Comparison of ENCODE assay signal across 8 cellular contexts in genomic region chr12:62434504-62435336, GRCh38. TPM values are rescaled to one million over a fixed set of nuclear protein-coding genes. Genes with fewer than 3 reads are reported as not detected.
DNase-seq lines count a peak whose midpoint lies in the region; ATAC-seq and TF ChIP-seq lines count a peak whose summit lies in the region.

No MANE protein-coding gene starts in this region.

- H3K27ac ChIP-seq in A673 (ENCODE audit: low read depth, low read length, poor library complexity, severe bottlenecking) (no peak overlapping the region), PC-9 (no peak overlapping the region)

- peaks cover 59% of the 10 kb centered on the region for H3K27me3 Mint-ChIP-seq in nephron progenitor cell (ENCODE audit: low read depth, poor library complexity)

- ATAC-seq in HG02884 (IDR thresholded peaks at IDR 0.05; ENCODE audit: unreplicated experiment) (no peak), HG03442 (IDR thresholded peaks at IDR 0.05; ENCODE audit: unreplicated experiment) (no peak)

- peak overlapping the region; percentile 58 for H3K9ac ChIP-seq in endocrine pancreas (ENCODE audit: control insufficient read depth, insufficient read depth, low read length)

- H3K9me3 ChIP-seq in A673 (ENCODE audit: low read depth, low read length, poor library complexity, severe bottlenecking), result no peaks in the 10 kb centered on the region
- no peaks in the 10 kb centered on the region for H3K9me3 ChIP-seq in PC-9 (ENCODE audit: insufficient read depth, low read depth)
- no peaks in the 10 kb centered on the region for H3K9me3 ChIP-seq in endocrine pancreas (ENCODE audit: control insufficient read depth, low read length)

- peak overlapping the region; percentile 83 for H2AFZ ChIP-seq in PC-9

- no peaks in the 10 kb centered on the region for H3K36me3 Mint-ChIP-seq in nephron progenitor cell (ENCODE audit: low read depth)

- H3K36me3 ChIP-seq in A673 (ENCODE audit: insufficient read depth, low read length, poor library complexity, severe bottlenecking), result no peaks in the 10 kb centered on the region
- H3K36me3 ChIP-seq in PC-9 (ENCODE audit: low read depth), result no peaks in the 10 kb centered on the region
- no peaks in the 10 kb centered on the region for H3K36me3 ChIP-seq in endocrine pancreas (ENCODE audit: control insufficient read depth, insufficient read depth, low read length)

- H3K27me3 ChIP-seq in A673 (replicated peaks; ENCODE audit: insufficient read depth, low read depth, low read length, poor library complexity) (peaks cover 8% of the 10 kb centered on the region), PC-9 (ENCODE audit: insufficient read depth, low read depth) (no peaks in the 10 kb centered on the region), endocrine pancreas (ENCODE audit: control insufficient read depth, insufficient read depth, low read length) (no peaks in the 10 kb centered on the region)

- peak overlapping the region; percentile 86 for H3K4me3 Mint-ChIP-seq in nephron progenitor cell

- no peaks in the 10 kb centered on the region for H4K20me1 ChIP-seq in PC-9 (ENCODE audit: insufficient read depth)

- no peaks in the 10 kb centered on the region for H3K79me2 ChIP-seq in PC-9 (ENCODE audit: low read depth)

- no peaks in the 10 kb centered on the region for H3K4me1 ChIP-seq in A673 (ENCODE audit: insufficient read depth, low read length, poor library complexity, severe bottlenecking)
- H3K4me1 ChIP-seq in PC-9 (replicated peaks; ENCODE audit: insufficient read depth), result no peaks in the 10 kb centered on the region
- H3K4me1 ChIP-seq in endocrine pancreas (ENCODE audit: control insufficient read depth, insufficient read depth, low read length), result no peaks in the 10 kb centered on the region

- DNase-seq in A673 (ENCODE audit: low spot score), result no peak
- peak in 1 of 2 experiments; percentile 37 for DNase-seq in PC-9
- no peak for DNase-seq in nephron progenitor cell
- DNase-seq in cortex of kidney (lab: John Stamatoyannopoulos, UW), result no peak

- POLR2A ChIA-PET in A673 (lab: Charles Lee; ENCODE audit: low non-redundant PET), result no interaction called here
- POLR2A ChIA-PET in PC-9 (lab: Charles Lee; ENCODE audit: unreplicated experiment), result no interaction called here

- no peaks in the 10 kb centered on the region for H3K9me2 ChIP-seq in PC-9 (ENCODE audit: insufficient read depth)

- H3K9me3 Mint-ChIP-seq in nephron progenitor cell, result peaks cover 11% of the 10 kb centered on the region

- CTCF ChIA-PET in A673 (lab: Charles Lee) (interaction anchor here (0.5 to 1.0 kb wide), 3 partner anchors 34 to 363 kb away, joined by 3 to 4 read pairs (median 3); no protein-coding TSS in a partner anchor), PC-9 (lab: Charles Lee) (interaction anchor here (0.7 kb wide), 1 partner anchor 94 kb away, joined by 3 read pairs; no protein-coding TSS in a partner anchor)

- BruUV-seq in A673 (replicated peaks; lab: Mats Ljungman, UMichigan), result no TSS peak
- no TSS peak for BruUV-seq in PC-9 (replicated peaks; lab: Mats Ljungman, UMichigan)

- intact Hi-C loops in A673 (cut with micrococcal nuclease; ENCODE audit: unreplicated experiment), result loop anchor here (5.0 to 10.0 kb wide), 2 partner anchors 150 to 378 kb away; no protein-coding TSS in a partner anchor
- intact Hi-C loops in PC-9 (cut with micrococcal nuclease; ENCODE audit: unreplicated experiment), result loop anchor here (5.0 kb wide), 1 partner anchor 378 kb away; no protein-coding TSS in a partner anchor

- H3K4me1 Mint-ChIP-seq in nephron progenitor cell, result peaks cover 14% of the 10 kb centered on the region

- no peak for TF ChIP-seq CTCF in A673 (conservative IDR thresholded peaks at IDR 0.05; ENCODE audit: low read depth, low read length)
- TF ChIP-seq CTCF in GM12875 (IDR thresholded peaks at IDR 0.05; ENCODE audit: borderline replicate concordance, insufficient read depth, low read depth, low read length), result no peak
- no peak for TF ChIP-seq CTCF in PC-9 (conservative IDR thresholded peaks at IDR 0.05)
- no peak for TF ChIP-seq CTCF in nephron progenitor cell (IDR thresholded peaks at IDR 0.05)

- peak overlapping the region; percentile 45 for H3K4me3 ChIP-seq in A673 (ENCODE audit: low read depth, low read length, poor library complexity, severe bottlenecking)
- peak overlapping the region; percentile 46 for H3K4me3 ChIP-seq in GM12875 (ENCODE audit: low read depth, low read length)
- peak overlapping the region; percentile 38; the same call in 1 of the 2 replicates for H3K4me3 ChIP-seq in PC-9
- peak overlapping the region; percentile 79 for H3K4me3 ChIP-seq in endocrine pancreas (ENCODE audit: control insufficient read depth, insufficient read depth, low read length)

- peak overlapping the region; percentile 61 for H3K4me2 ChIP-seq in PC-9

- H3F3A ChIP-seq in PC-9 (ENCODE audit: insufficient read depth, low read depth), result no peaks in the 10 kb centered on the region

- no peak overlapping the region for H3K27ac Mint-ChIP-seq in nephron progenitor cell

RNA-seq across cellular contexts. Expression of gene MON2, which starts 31.9 kb away (rescaled TPM):
- total RNA-seq in A673 (2021) (36.0 and 38.7 TPM in 2 replicates), PC-9 (2021) (32.8 and 42.1 TPM in 2 replicates)
